In the genomic region with DNA sequence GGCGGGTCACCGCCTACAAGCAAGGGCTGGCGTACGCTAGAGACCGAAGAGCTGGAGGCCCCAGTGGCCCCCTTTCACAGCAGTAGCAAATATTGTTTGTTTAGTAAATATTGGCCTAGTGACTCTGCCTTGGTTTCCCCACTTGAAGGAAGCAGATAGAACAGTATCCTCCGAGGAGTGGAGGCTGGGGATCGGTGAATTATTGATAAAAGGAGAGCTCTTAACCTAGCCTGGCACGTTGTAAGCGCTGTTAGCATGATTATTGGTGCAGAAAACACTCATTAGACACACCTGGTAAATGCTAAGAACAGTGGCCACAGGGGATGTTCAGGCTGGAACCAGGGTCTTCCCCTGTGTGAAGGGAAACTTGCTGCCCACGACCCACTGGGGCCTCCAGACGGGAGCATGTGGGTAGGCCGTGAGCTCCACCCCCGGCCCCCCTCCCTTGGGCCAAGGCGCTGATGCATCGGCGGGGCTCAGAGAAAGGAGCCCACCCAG, we compare ENCODE assay signal across 8 cellular contexts. TPM values are rescaled to one million over a fixed set of nuclear protein-coding genes. Genes with fewer than 3 reads are reported as not detected.
A peak's percentile ranks its signal among the peaks of the same experiment; 100 is the strongest.
DNase-seq lines count a peak whose midpoint lies in the region; ATAC-seq and TF ChIP-seq lines count a peak whose summit lies in the region.

No MANE protein-coding gene starts in this region.

- intact Hi-C loops in psoas muscle (cut with DNase I) = loop anchor here (5.0 kb wide), 2 partner anchors 690 to 1410 kb away; no protein-coding TSS in a partner anchor

- H3K4me2 ChIP-seq in SU-DHL-6 (ENCODE audit: low read depth, low read length, poor library complexity, severe bottlenecking) = peak overlapping the region; percentile 82

- H3K27me3 ChIP-seq in CD8-positive, alpha-beta memory T cell (ENCODE audit: insufficient read depth, low read length, poor library complexity, severe bottlenecking) = no peaks in the 10 kb centered on the region
- no peaks in the 10 kb centered on the region for H3K27me3 ChIP-seq in SU-DHL-6 (ENCODE audit: low read length)
- H3K27me3 ChIP-seq in foreskin keratinocyte = no peaks in the 10 kb centered on the region
- no peaks in the 10 kb centered on the region for H3K27me3 ChIP-seq in psoas muscle (ENCODE audit: insufficient read depth in 3 of 3, low read length in 2 of 3)

- peak overlapping the region; percentile 99 for H3K27ac ChIP-seq in CD8-positive, alpha-beta memory T cell (ENCODE audit: low read depth, low read length)
- H3K27ac ChIP-seq in HEK293 (ENCODE audit: extremely low read depth, low read depth, low read length) (peak overlapping the region; percentile 98), SU-DHL-6 (ENCODE audit: low read depth, low read length) (peak overlapping the region; percentile 90), foreskin keratinocyte (peak overlapping the region; percentile 85), psoas muscle (peak overlapping the region; percentile 95)

- H3K4me3 Mint-ChIP-seq in CD8-positive, alpha-beta memory T cell = peak overlapping the region; percentile 94 to 100 (median 99)

- no peaks in the 10 kb centered on the region for H3K9me3 ChIP-seq in CD8-positive, alpha-beta memory T cell (ENCODE audit: low read length)
- H3K9me3 ChIP-seq in HEK293 (ENCODE audit: control insufficient read depth, insufficient read depth, low read depth, low read length) (no peaks in the 10 kb centered on the region), SU-DHL-6 (ENCODE audit: insufficient read depth, low read length) (no peaks in the 10 kb centered on the region), psoas muscle (no peaks in the 10 kb centered on the region)

- peak overlapping the region; percentile 63 for H2AFZ ChIP-seq in SU-DHL-6 (ENCODE audit: low read depth, low read length, severe bottlenecking)

- TF ChIP-seq CTCF in HEK293 (tag by site-specific recombination; IDR thresholded peaks at IDR 0.05) = no peak
- no peak for TF ChIP-seq CTCF in SU-DHL-6 (IDR thresholded peaks at IDR 0.05; ENCODE audit: insufficient read depth, low read length, poor library complexity, severe bottlenecking)
- TF ChIP-seq CTCF in foreskin keratinocyte (conservative IDR thresholded peaks at IDR 0.05) = no peak
- no peak for TF ChIP-seq CTCF in psoas muscle (IDR thresholded peaks at IDR 0.05)

- WGBS in psoas muscle, 3 donors = 1% methylated on average over 13 to 16 of the region's 16 CpGs

- peak overlapping the region; percentile 91 for H3K9ac ChIP-seq in SU-DHL-6 (ENCODE audit: low read length)

- H3K9me2 ChIP-seq in SU-DHL-6 (replicated peaks; ENCODE audit: insufficient read depth, low read length) = no peaks in the 10 kb centered on the region

- POLR2A ChIA-PET in CD8-positive, alpha-beta memory T cell (lab: Charles Lee) = interaction anchor here (0.5 to 2.2 kb wide), 16 partner anchors 10 to 360 kb away, joined by 3 to 47 read pairs (median 7); partner anchors contain the start of genes JUNB and NACC1
- POLR2A ChIA-PET in HEK293 (lab: Yijun Ruan, JAX) = interaction anchor here (0.5 to 2.2 kb wide), 29 partner anchors 10 to 200 kb away, joined by 3 to 89 read pairs (median 5); partner anchors contain the start of genes NACC1 and TRMT1

- DNase-seq in CD8-positive, alpha-beta memory T cell = no peak
- DNase-seq in foreskin keratinocyte (no peak), psoas muscle (no peak), NCI-H510A (lab: John Stamatoyannopoulos, UW) (no peak), NCI-H526 treated with DMSO at 0.1 percent for 48 hours (lab: John Stamatoyannopoulos, UW) (no peak)
- DNase-seq in stimulated activated CD4-positive, alpha-beta T cell treated with anti-CD3 and anti-CD28 coated beads, Interleukin-15, amount 100 ng/mL, for 24 hours = no peak

- no peak for ATAC-seq in foreskin keratinocyte
- ATAC-seq in psoas muscle = peak; percentile 1 to 5 (median 3)

- no peaks in the 10 kb centered on the region; the same call in 1 of the 2 replicates for H4K20me1 ChIP-seq in SU-DHL-6 (ENCODE audit: low read depth, low read length)

- peaks cover 0 to 21% of the 10 kb centered on the region in 2 donors for H3K27me3 Mint-ChIP-seq in CD8-positive, alpha-beta memory T cell

- peaks cover 37 to 56% (median 45%) of the 10 kb centered on the region in 3 donors for H3K4me1 Mint-ChIP-seq in CD8-positive, alpha-beta memory T cell

- H3K36me3 ChIP-seq in CD8-positive, alpha-beta memory T cell (ENCODE audit: insufficient read depth, low read length) = peaks cover 9% of the 10 kb centered on the region
- H3K36me3 ChIP-seq in HEK293 (ENCODE audit: control insufficient read depth in 2 of 2, insufficient read depth in 1 of 2, low read length in 2 of 2) = peaks cover 3 to 11% of the 10 kb centered on the region in 2 experiments; a peak in 2 of 3 replicates
- no peaks in the 10 kb centered on the region; the same call in 1 of the 2 replicates for H3K36me3 ChIP-seq in SU-DHL-6 (ENCODE audit: low read length)
- H3K36me3 ChIP-seq in psoas muscle (ENCODE audit: insufficient read depth in 1 of 2, low read depth in 1 of 2) = peaks cover 0 to 2% of the 10 kb centered on the region in 2 donors

- H3K36me3 Mint-ChIP-seq in CD8-positive, alpha-beta memory T cell = peaks cover 10 to 44% (median 11%) of the 10 kb centered on the region in 3 donors

- peaks cover 29% of the 10 kb centered on the region for H3K4me1 ChIP-seq in CD8-positive, alpha-beta memory T cell (ENCODE audit: insufficient read depth, low read length)
- H3K4me1 ChIP-seq in HEK293 (ENCODE audit: control insufficient read depth, insufficient read depth, low read length) (peaks cover 10% of the 10 kb centered on the region), foreskin keratinocyte (peaks cover 7% of the 10 kb centered on the region), psoas muscle (peaks cover 22% of the 10 kb centered on the region)

- H3K4me3 ChIP-seq in CD8-positive, alpha-beta memory T cell (ENCODE audit: low read length) = peak overlapping the region; percentile 76
- peak overlapping the region; percentile 99 for H3K4me3 ChIP-seq in HEK293 (ENCODE audit: low read depth, low read length)
- H3K4me3 ChIP-seq in SU-DHL-6 (ENCODE audit: insufficient read depth, low read length, poor library complexity, severe bottlenecking) = peak overlapping the region; percentile 73
- H3K4me3 ChIP-seq in psoas muscle = peak overlapping the region; percentile 76

- peaks cover 19% of the 10 kb centered on the region for H3K79me2 ChIP-seq in SU-DHL-6 (ENCODE audit: insufficient read depth, low read length)

- peak overlapping the region; percentile 97 to 100 (median 99) for H3K27ac Mint-ChIP-seq in CD8-positive, alpha-beta memory T cell

- peaks cover 33% of the 10 kb centered on the region for H3F3A ChIP-seq in SU-DHL-6 (ENCODE audit: insufficient read depth)

- CTCF ChIA-PET in CD8-positive, alpha-beta memory T cell (lab: Charles Lee) = interaction anchor here (0.9 to 2.0 kb wide), 13 partner anchors 10 to 60 kb away, joined by 3 to 14 read pairs (median 5); partner anchors contain the start of genes NACC1 and TRMT1
- CTCF ChIA-PET in HEK293 (lab: Yijun Ruan, JAX) = interaction anchor here (0.6 to 1.1 kb wide), 9 partner anchors 8 to 276 kb away, joined by 3 to 6 read pairs (median 3); no protein-coding TSS in a partner anchor

- H3K9me3 Mint-ChIP-seq in CD8-positive, alpha-beta memory T cell = peaks cover 0 to 7% (median 3%) of the 10 kb centered on the region in 5 donors

TF ChIP-seq in HEK293, 187 proteins besides CTCF, POLR2A, EP300 and RAD21:
- TF ChIP-seq ZEB2 (tag by site-specific recombination; IDR thresholded peaks at IDR 0.05) = 0 out of 2 replicates have a peak, but pooled peaks have one; percentile 48
- TF ChIP-seq ZNF335 (tag by site-specific recombination; conservative IDR thresholded peaks at IDR 0.05) = peak; percentile 71
- TF ChIP-seq ZNF114 (tag by site-specific recombination; IDR thresholded peaks at IDR 0.05) = no peak
- no peak for TF ChIP-seq ZNF510 (tag by site-specific recombination; IDR thresholded peaks at IDR 0.05; ENCODE audit: insufficient replicate concordance)
- peak; percentile 41; the same call in 1 of the 2 replicates for TF ChIP-seq OSR2 (tag by site-specific recombination; IDR thresholded peaks at IDR 0.05)
- 0 out of 2 replicates have a peak, but pooled peaks have one; percentile 15 for TF ChIP-seq TRIM28 (IDR thresholded peaks at IDR 0.05; ENCODE audit: borderline replicate concordance, low read length)
- TF ChIP-seq ZBTB20 (tag by site-specific recombination; IDR thresholded peaks at IDR 0.05) = peak; percentile 86; the same call in 1 of the 2 replicates

RNA-seq across cellular contexts. Expression of gene IER2, which starts 2.2 kb away (rescaled TPM):
- total RNA-seq in CD8-positive, alpha-beta memory T cell = 100 to 1,000 TPM; 102 to 111 TPM
- polyA plus RNA-seq in CD8-positive, alpha-beta memory T cell = 277 TPM
- total RNA-seq in foreskin keratinocyte = 48.2 and 51.8 TPM in 2 replicates
- polyA plus RNA-seq in foreskin keratinocyte = 72.2 and 90.4 TPM in 2 replicates
- 10 to 100 TPM; 16.8 to 31.2 (median 29.9) TPM for total RNA-seq in psoas muscle
- 10 to 100 TPM; 12.9 to 62.7 (median 18.2) TPM for polyA plus RNA-seq in psoas muscle

RNA-seq across cellular contexts. Expression of gene STX10, which starts 2.2 kb away (rescaled TPM):
- 10 to 100 TPM; 60.9 to 63.7 TPM for total RNA-seq in CD8-positive, alpha-beta memory T cell
- 58.7 TPM for polyA plus RNA-seq in CD8-positive, alpha-beta memory T cell
- total RNA-seq in foreskin keratinocyte = 66.7 and 69.4 TPM in 2 replicates
- 95.3 and 97.5 TPM in 2 replicates for polyA plus RNA-seq in foreskin keratinocyte
- total RNA-seq in psoas muscle = 10 to 100 TPM; 18.5 to 20.4 (median 19.3) TPM
- 10 to 100 TPM; 34.5 to 63.3 (median 43.6) TPM for polyA plus RNA-seq in psoas muscle

RNA-seq across cellular contexts. Expression of gene NACC1, which starts 34.3 kb away (rescaled TPM):
- total RNA-seq in CD8-positive, alpha-beta memory T cell = 100 to 1,000 TPM in 1 of 2 experiments, 10 to 100 TPM in 1; 89.9 to 111 TPM
- 3.9 TPM for polyA plus RNA-seq in CD8-positive, alpha-beta memory T cell
- total RNA-seq in foreskin keratinocyte (71.7 and 72.6 TPM in 2 replicates), psoas muscle (10 to 100 TPM; 32.1 to 48.9 (median 37.9) TPM)
- polyA plus RNA-seq in foreskin keratinocyte (32.9 and 36.7 TPM in 2 replicates), psoas muscle (10 to 100 TPM; 11.9 to 63.4 (median 45.8) TPM)

RNA-seq across cellular contexts. Expression of gene TRMT1, which starts 35.9 kb away (rescaled TPM):
- 100 to 1,000 TPM; 138 TPM for total RNA-seq in CD8-positive, alpha-beta memory T cell
- polyA plus RNA-seq in CD8-positive, alpha-beta memory T cell = 18.2 TPM
- total RNA-seq in foreskin keratinocyte (35.7 and 37.7 TPM in 2 replicates), psoas muscle (10 to 100 TPM; 31.6 to 45.3 (median 35.1) TPM)
- polyA plus RNA-seq in foreskin keratinocyte (43.4 and 44.8 TPM in 2 replicates), psoas muscle (10 to 100 TPM; 42.3 to 87.1 (median 45.4) TPM)

RNA-seq across cellular contexts. Expression of gene LYL1, which starts 49.7 kb away (rescaled TPM):
- total RNA-seq in CD8-positive, alpha-beta memory T cell = 1 to 10 TPM; 2.3 to 2.5 TPM
- polyA plus RNA-seq in CD8-positive, alpha-beta memory T cell = 4.1 TPM
- total RNA-seq in foreskin keratinocyte (1.9 and 2.1 TPM in 2 replicates), psoas muscle (1 to 10 TPM; 2.1 to 4.6 (median 3.2) TPM)
- polyA plus RNA-seq in foreskin keratinocyte (1.6 and 2.7 TPM in 2 replicates), psoas muscle (1 to 10 TPM; 1.1 to 3.4 (median 1.1) TPM)
